In the genomic region with DNA sequence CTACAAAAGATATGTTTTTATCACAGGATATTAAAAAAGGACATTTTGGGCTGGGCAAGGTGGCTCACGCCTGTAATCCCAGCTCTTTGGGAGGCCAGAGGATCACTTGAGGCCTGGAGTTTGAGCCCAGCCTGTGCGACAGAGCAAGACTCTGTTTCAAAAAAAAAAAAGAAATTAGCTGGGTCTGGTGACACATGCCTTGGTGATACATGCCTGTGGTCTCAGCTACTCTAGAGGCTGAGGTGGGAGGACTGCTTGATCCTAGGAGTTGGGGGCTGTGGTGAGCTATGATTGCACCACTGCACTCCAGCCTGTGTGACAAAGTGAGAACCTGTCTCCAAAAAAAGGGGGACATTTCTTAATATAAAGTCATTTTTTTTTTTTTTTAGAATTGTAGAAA, we compare ENCODE assay signal across 7 cellular contexts. TPM values are rescaled to one million over a fixed set of nuclear protein-coding genes. Genes with fewer than 3 reads are reported as not detected.
DNase-seq lines count a peak whose midpoint lies in the region; ATAC-seq, FAIRE-seq and TF ChIP-seq lines count a peak whose summit lies in the region.
"Not testable (repeated sequence)": the region's sequence is repeated elsewhere in the genome, so short reads cannot be mapped to it uniquely, and the experiment has no call there.
"Had no signal": no experiment of that assay in that cellular context is flagged by ENCODE, and none has a peak within 500 bp of the region (broad histone marks: within the 10 kb centered on the region; RNA-seq: fewer than 3 reads in every experiment).

No MANE protein-coding gene starts in this region.

- DNase-seq in DND-41; RCC 7860 (ENCODE audit: low spot score); activated naive CD8-positive, alpha-beta T cell treated with anti-CD3 and anti-CD28 coated beads, Interleukin-2, amount 50 U/mL, for 24 hours; stimulated activated naive CD8-positive, alpha-beta T cell treated with anti-CD3 and anti-CD28 coated beads, Interleukin-15, Interleukin-2, amounts not matched to agents 100 U/mL and 50 U/mL, for 24 hours: not testable (repeated sequence)

- FAIRE-seq in RCC 7860 (lab: Jason Lieb, UNC), result peak; percentile 69

- not testable (repeated sequence) for H3K27me3 Mint-ChIP-seq in activated T-helper 17 cell treated with anti-CD3 and anti-CD28 coated beads, Interleukin-2, amount 50 U/mL, for 72 hours; activated naive CD8-positive, alpha-beta T cell treated with anti-CD3 and anti-CD28 coated beads, Interleukin-2, amount 50 U/mL, for 24 hours

- not testable (repeated sequence) for H4K20me1 ChIP-seq in DND-41 (ENCODE audit: insufficient read depth, low read length)

- not testable (repeated sequence) for H3K27ac Mint-ChIP-seq in activated T-helper 17 cell treated with anti-CD3 and anti-CD28 coated beads, Interleukin-2, amount 50 U/mL, for 72 hours; activated naive CD8-positive, alpha-beta T cell treated with anti-CD3 and anti-CD28 coated beads, Interleukin-2, amount 50 U/mL, for 24 hours

- H3K9me3 ChIP-seq in DND-41 (ENCODE audit: insufficient read depth, low read length, severe bottlenecking), result not testable (repeated sequence)

- not testable (repeated sequence) for H3K27ac ChIP-seq in DND-41 (ENCODE audit: low read length)

- not testable (repeated sequence) for H3K4me2 ChIP-seq in DND-41 (ENCODE audit: insufficient read depth, low read length)

- H2AFZ ChIP-seq in DND-41 (ENCODE audit: low read depth, low read length), result not testable (repeated sequence)

- H3K36me3 Mint-ChIP-seq in activated T-helper 17 cell treated with anti-CD3 and anti-CD28 coated beads, Interleukin-2, amount 50 U/mL, for 72 hours (ENCODE audit: low read depth); activated naive CD8-positive, alpha-beta T cell treated with anti-CD3 and anti-CD28 coated beads, Interleukin-2, amount 50 U/mL, for 24 hours (ENCODE audit: low read depth): not testable (repeated sequence)

- not testable (repeated sequence) for H3K4me3 Mint-ChIP-seq in activated T-helper 17 cell treated with anti-CD3 and anti-CD28 coated beads, Interleukin-2, amount 50 U/mL, for 72 hours; activated naive CD8-positive, alpha-beta T cell treated with anti-CD3 and anti-CD28 coated beads, Interleukin-2, amount 50 U/mL, for 24 hours

- not testable (repeated sequence) for TF ChIP-seq CTCF in DND-41 (IDR thresholded peaks at IDR 0.05; ENCODE audit: borderline replicate concordance, extremely low read depth, low read length, poor library complexity, severe bottlenecking)

- not testable (repeated sequence) for H3K9me3 Mint-ChIP-seq in activated T-helper 17 cell treated with anti-CD3 and anti-CD28 coated beads, Interleukin-2, amount 50 U/mL, for 72 hours; activated naive CD8-positive, alpha-beta T cell treated with anti-CD3 and anti-CD28 coated beads, Interleukin-2, amount 50 U/mL, for 24 hours

- not testable (repeated sequence) for H3K4me3 ChIP-seq in DND-41 (ENCODE audit: low read depth in 1 of 2, low read length in 2 of 2)

- H3K27me3 ChIP-seq in DND-41 (ENCODE audit: insufficient read depth, low read length, poor library complexity), result not testable (repeated sequence)

- 0 out of 3 replicates have a peak, but pooled peaks have one; percentile 12 for ATAC-seq in DND-41 (ENCODE audit: insufficient read depth, low read depth)
- ATAC-seq in activated T-helper 17 cell treated with anti-CD3 and anti-CD28 coated beads, Interleukin-2, amount 50 U/mL, for 72 hours (replicated peaks), result peak; percentile 58
- peak; percentile 67 for ATAC-seq in activated naive CD8-positive, alpha-beta T cell treated with anti-CD3 and anti-CD28 coated beads, Interleukin-2, amount 50 U/mL, for 24 hours
- ATAC-seq in stimulated activated naive CD8-positive, alpha-beta T cell treated with anti-CD3 and anti-CD28 coated beads, Interleukin-15, Interleukin-2, amounts not matched to agents 100 U/mL and 50 U/mL, for 24 hours, result peak; percentile 65

- not testable (repeated sequence) for H3K4me1 Mint-ChIP-seq in activated T-helper 17 cell treated with anti-CD3 and anti-CD28 coated beads, Interleukin-2, amount 50 U/mL, for 72 hours; activated naive CD8-positive, alpha-beta T cell treated with anti-CD3 and anti-CD28 coated beads, Interleukin-2, amount 50 U/mL, for 24 hours

- H3K4me1 ChIP-seq in DND-41 (ENCODE audit: insufficient read depth, low read length), result not testable (repeated sequence)

- H3K9ac ChIP-seq in DND-41 (ENCODE audit: low read depth, low read length), result not testable (repeated sequence)

- H3K79me2 ChIP-seq in DND-41 (ENCODE audit: insufficient read depth, low read length), result not testable (repeated sequence)

- H3K36me3 ChIP-seq in DND-41 (ENCODE audit: insufficient read depth, low read length), result not testable (repeated sequence)

RNA-seq across cellular contexts. Expression of a gene that starts 25.7 kb away (rescaled TPM):
- total RNA-seq in activated T-helper 17 cell treated with anti-CD3 and anti-CD28 coated beads, Interleukin-2, amount 50 U/mL, for 72 hours, result 10 to 100 TPM; 50.7 to 71.6 TPM

RNA-seq across cellular contexts. Expression of a gene that starts 46.4 kb away (rescaled TPM):
- total RNA-seq in activated T-helper 17 cell treated with anti-CD3 and anti-CD28 coated beads, Interleukin-2, amount 50 U/mL, for 72 hours, result under 1 TPM; 0.95 TPM
- total RNA-seq: A172; CD4-positive, alpha-beta T cell had no signal

Comparison
In these comparisons a context has a peak if more than half of its experiments do, and no peak if none do; other contexts are left out.
1. ATAC-seq: peak in every context shown above with its lines; median percentile 67 in activated naive CD8-positive, alpha-beta T cell treated with anti-CD3 and anti-CD28 coated beads, Interleukin-2, amount 50 U/mL, for 24 hours; 65 in stimulated activated naive CD8-positive, alpha-beta T cell treated with anti-CD3 and anti-CD28 coated beads, Interleukin-15, Interleukin-2, amounts not matched to agents 100 U/mL and 50 U/mL, for 24 hours; 58 in activated T-helper 17 cell treated with anti-CD3 and anti-CD28 coated beads, Interleukin-2, amount 50 U/mL, for 72 hours; 12 in DND-41.